In the genomic region with DNA sequence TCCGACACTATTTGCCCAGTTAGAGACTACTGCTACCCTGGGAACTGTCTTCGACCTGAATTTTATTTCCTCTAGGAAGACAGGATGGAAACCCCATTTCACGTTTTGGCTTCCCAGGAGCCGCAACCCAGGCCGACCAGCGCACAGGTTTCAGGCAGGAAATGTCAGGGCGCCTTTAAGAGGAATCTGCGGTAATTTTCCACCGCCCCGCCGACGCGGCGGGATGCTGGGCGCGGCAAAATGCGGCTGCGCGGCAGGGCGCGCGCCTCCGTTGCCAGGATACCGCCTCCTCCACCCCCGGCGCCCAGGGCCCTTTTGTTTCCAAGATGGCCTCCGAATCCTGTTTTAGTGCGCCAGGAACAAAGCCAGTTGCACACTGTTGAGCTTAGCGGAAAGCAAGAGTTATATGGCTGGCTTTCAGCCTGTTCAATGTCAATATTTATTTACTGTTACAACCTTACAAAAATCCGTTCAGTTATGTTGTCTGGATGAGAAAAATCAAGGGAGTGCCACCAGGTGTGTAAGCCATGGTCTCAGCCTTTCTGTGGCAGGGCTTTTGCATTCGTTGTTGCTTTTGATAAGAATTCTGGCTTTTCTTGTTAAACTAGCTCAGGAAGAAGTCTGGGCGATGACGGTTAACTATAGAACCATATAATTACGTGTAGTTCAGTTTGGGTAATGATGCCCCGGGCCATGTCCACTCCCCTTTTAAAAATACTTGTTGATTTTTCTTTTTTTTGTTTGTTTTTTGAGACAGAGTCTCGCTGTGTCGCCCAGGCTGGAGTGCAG, we compare ENCODE assay signal across 1 cellular context.
TF ChIP-seq lines count a peak whose summit lies in the region.

No MANE protein-coding gene starts in this region.

TF ChIP-seq in HEK293, 187 proteins besides CTCF, POLR2A, EP300 and RAD21 (continued from another document):
- no peak for TF ChIP-seq ZNF354C (tag by site-specific recombination; IDR thresholded peaks at IDR 0.05; ENCODE audit: borderline replicate concordance, low read depth)
- TF ChIP-seq, protein P1, sequence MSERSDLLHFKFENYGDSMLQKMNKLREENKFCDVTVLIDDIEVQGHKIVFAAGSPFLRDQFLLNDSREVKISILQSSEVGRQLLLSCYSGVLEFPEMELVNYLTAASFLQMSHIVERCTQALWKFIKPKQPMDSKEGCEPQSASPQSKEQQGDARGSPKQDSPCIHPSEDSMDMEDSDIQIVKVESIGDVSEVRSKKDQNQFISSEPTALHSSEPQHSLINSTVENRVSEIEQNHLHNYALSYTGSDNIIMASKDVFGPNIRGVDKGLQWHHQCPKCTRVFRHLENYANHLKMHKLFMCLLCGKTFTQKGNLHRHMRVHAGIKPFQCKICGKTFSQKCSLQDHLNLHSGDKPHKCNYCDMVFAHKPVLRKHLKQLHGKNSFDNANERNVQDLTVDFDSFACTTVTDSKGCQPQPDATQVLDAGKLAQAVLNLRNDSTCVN (tag by site-specific recombination; optimal IDR thresholded peaks at IDR 0.05), result peak; percentile 73
- TF ChIP-seq ZIC2 (tag by site-specific recombination; IDR thresholded peaks at IDR 0.05), result 0 out of 2 replicates have a peak, but pooled peaks have one; percentile 29
- no peak for TF ChIP-seq ZNF423 (tag by site-specific recombination; IDR thresholded peaks at IDR 0.05)
- TF ChIP-seq ZXDB (tag by site-specific recombination; IDR thresholded peaks at IDR 0.05), result peak; percentile 50
- TF ChIP-seq IKZF3 (tag by site-specific recombination; IDR thresholded peaks at IDR 0.05), result peak; percentile 90
- no peak for TF ChIP-seq ZNF596 (tag by site-specific recombination; IDR thresholded peaks at IDR 0.05)
- TF ChIP-seq ZBTB20 (tag by site-specific recombination; IDR thresholded peaks at IDR 0.05), result peak; percentile 59; the same call in 1 of the 2 replicates
- no peak for TF ChIP-seq KLF1 (tag by site-specific recombination; IDR thresholded peaks at IDR 0.05)
- TF ChIP-seq KLF9 (tag by site-specific recombination; IDR thresholded peaks at IDR 0.05; ENCODE audit: low read depth), result no peak
- TF ChIP-seq ZEB2 (tag by site-specific recombination; IDR thresholded peaks at IDR 0.05), result peak; percentile 45; the same call in 1 of the 2 replicates
- TF ChIP-seq ZNF24 (tag by site-specific recombination; IDR thresholded peaks at IDR 0.05), result no peak
- no peak for TF ChIP-seq ZNF202 (tag by site-specific recombination; IDR thresholded peaks at IDR 0.05; ENCODE audit: borderline replicate concordance)
- TF ChIP-seq REPIN1 (tag by site-specific recombination; IDR thresholded peaks at IDR 0.05; ENCODE audit: low read depth), result no peak
- TF ChIP-seq SP7 (tag by site-specific recombination; IDR thresholded peaks at IDR 0.05), result peak; percentile 43; the same call in 1 of the 2 replicates
- peak; percentile 59; the same call in 1 of the 2 replicates for TF ChIP-seq ZNF561 (tag by site-specific recombination; IDR thresholded peaks at IDR 0.05; ENCODE audit: borderline replicate concordance)
- TF ChIP-seq, protein P2, sequence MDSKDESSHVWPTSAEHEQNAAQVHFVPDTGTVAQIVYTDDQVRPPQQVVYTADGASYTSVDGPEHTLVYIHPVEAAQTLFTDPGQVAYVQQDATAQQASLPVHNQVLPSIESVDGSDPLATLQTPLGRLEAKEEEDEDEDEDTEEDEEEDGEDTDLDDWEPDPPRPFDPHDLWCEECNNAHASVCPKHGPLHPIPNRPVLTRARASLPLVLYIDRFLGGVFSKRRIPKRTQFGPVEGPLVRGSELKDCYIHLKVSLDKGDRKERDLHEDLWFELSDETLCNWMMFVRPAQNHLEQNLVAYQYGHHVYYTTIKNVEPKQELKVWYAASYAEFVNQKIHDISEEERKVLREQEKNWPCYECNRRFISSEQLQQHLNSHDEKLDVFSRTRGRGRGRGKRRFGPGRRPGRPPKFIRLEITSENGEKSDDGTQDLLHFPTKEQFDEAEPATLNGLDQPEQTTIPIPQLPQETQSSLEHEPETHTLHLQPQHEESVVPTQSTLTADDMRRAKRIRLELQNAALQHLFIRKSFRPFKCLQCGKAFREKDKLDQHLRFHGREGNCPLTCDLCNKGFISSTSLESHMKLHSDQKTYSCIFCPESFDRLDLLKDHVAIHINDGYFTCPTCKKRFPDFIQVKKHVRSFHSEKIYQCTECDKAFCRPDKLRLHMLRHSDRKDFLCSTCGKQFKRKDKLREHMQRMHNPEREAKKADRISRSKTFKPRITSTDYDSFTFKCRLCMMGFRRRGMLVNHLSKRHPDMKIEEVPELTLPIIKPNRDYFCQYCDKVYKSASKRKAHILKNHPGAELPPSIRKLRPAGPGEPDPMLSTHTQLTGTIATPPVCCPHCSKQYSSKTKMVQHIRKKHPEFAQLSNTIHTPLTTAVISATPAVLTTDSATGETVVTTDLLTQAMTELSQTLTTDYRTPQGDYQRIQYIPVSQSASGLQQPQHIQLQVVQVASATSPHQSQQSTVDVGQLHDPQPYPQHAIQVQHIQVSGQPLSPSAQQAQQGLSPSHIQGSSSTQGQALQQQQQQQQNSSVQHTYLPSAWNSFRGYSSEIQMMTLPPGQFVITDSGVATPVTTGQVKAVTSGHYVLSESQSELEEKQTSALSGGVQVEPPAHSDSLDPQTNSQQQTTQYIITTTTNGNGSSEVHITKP (tag by site-specific recombination; IDR thresholded peaks at IDR 0.05), result peak; percentile 49; the same call in 1 of the 2 replicates
- peak; percentile 95 for TF ChIP-seq SCRT2 (tag by site-specific recombination; IDR thresholded peaks at IDR 0.05)
- no peak for TF ChIP-seq ZSCAN30 (tag by site-specific recombination; IDR thresholded peaks at IDR 0.05)
- TF ChIP-seq ZNF311 (tag by site-specific recombination; IDR thresholded peaks at IDR 0.05; ENCODE audit: borderline replicate concordance), result no peak
- peak; percentile 70 for TF ChIP-seq SCRT1 (tag by site-specific recombination; IDR thresholded peaks at IDR 0.05; ENCODE audit: borderline replicate concordance)
- TF ChIP-seq, protein P3, sequence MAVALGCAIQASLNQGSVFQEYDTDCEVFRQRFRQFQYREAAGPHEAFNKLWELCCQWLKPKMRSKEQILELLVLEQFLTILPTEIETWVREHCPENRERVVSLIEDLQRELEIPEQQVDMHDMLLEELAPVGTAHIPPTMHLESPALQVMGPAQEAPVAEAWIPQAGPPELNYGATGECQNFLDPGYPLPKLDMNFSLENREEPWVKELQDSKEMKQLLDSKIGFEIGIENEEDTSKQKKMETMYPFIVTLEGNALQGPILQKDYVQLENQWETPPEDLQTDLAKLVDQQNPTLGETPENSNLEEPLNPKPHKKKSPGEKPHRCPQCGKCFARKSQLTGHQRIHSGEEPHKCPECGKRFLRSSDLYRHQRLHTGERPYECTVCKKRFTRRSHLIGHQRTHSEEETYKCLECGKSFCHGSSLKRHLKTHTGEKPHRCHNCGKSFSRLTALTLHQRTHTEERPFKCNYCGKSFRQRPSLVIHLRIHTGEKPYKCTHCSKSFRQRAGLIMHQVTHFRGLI (tag by site-specific recombination; IDR thresholded peaks at IDR 0.05), result peak; percentile 69
- peak; percentile 53; the same call in 1 of the 2 replicates for TF ChIP-seq KLF8 (tag by site-specific recombination; IDR thresholded peaks at IDR 0.05)
- TF ChIP-seq ZNF670 (tag by site-specific recombination; IDR thresholded peaks at IDR 0.05; ENCODE audit: low read depth), result no peak
- TF ChIP-seq, protein P4, sequence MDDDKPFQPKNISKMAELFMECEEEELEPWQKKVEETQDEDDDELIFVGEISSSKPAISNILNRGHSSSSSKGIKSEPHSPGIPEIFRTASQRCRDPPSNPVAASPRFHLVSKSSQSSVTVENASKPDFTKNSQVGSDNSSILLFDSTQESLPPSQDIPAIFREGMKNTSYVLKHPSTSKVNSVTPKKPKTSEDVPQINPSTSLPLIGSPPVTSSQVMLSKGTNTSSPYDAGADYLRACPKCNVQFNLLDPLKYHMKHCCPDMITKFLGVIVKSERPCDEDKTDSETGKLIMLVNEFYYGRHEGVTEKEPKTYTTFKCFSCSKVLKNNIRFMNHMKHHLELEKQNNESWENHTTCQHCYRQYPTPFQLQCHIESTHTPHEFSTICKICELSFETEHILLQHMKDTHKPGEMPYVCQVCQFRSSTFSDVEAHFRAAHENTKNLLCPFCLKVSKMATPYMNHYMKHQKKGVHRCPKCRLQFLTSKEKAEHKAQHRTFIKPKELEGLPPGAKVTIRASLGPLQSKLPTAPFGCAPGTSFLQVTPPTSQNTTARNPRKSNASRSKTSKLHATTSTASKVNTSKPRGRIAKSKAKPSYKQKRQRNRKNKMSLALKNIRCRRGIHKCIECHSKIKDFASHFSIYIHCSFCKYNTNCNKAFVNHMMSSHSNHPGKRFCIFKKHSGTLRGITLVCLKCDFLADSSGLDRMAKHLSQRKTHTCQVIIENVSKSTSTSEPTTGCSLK (tag by site-specific recombination; IDR thresholded peaks at IDR 0.05), result no peak
- TF ChIP-seq SP2 (tag by site-specific recombination; IDR thresholded peaks at IDR 0.05), result 0 out of 2 replicates have a peak, but pooled peaks have one; percentile 25
- TF ChIP-seq ZBTB8A (tag by site-specific recombination; IDR thresholded peaks at IDR 0.05), result peak; percentile 58
- TF ChIP-seq ZNF473 (tag by site-specific recombination; IDR thresholded peaks at IDR 0.05), result no peak
- TF ChIP-seq MZF1 (tag by site-specific recombination; IDR thresholded peaks at IDR 0.05; ENCODE audit: borderline replicate concordance), result no peak
- peak; percentile 94 for TF ChIP-seq ZNF335 (tag by site-specific recombination; conservative IDR thresholded peaks at IDR 0.05)
- TF ChIP-seq ZNF501 (tag by site-specific recombination; IDR thresholded peaks at IDR 0.05), result 0 out of 2 replicates have a peak, but pooled peaks have one; percentile 29
- peak; percentile 96 for TF ChIP-seq ZNF600 (tag by site-specific recombination; IDR thresholded peaks at IDR 0.05)
- peak; percentile 71 for TF ChIP-seq EGR2 (tag by site-specific recombination; IDR thresholded peaks at IDR 0.05; ENCODE audit: low read depth)
- no peak for TF ChIP-seq ZNF138 (tag by site-specific recombination; IDR thresholded peaks at IDR 0.05; ENCODE audit: borderline replicate concordance)
- no peak for TF ChIP-seq GLI2 (tag by site-specific recombination; IDR thresholded peaks at IDR 0.05; ENCODE audit: borderline replicate concordance, low read depth)
TF ChIP-seq in HEK293: peak in this region for 26.
